In genomic region chr21:44836666-44837471, GRCh38 we compare ENCODE assay signal across 1 cellular context.
TF ChIP-seq lines count a peak whose summit lies in the region.

No MANE protein-coding gene starts in this region.

TF ChIP-seq in HepG2, 621 proteins besides CTCF, POLR2A, EP300 and RAD21 (continued from another document and continues in another):
- TF ChIP-seq ZNF503 (CRISPR knock-in tag; IDR thresholded peaks at IDR 0.05), result no peak
- no peak for TF ChIP-seq ZNF275 (CRISPR knock-in tag; IDR thresholded peaks at IDR 0.05; ENCODE audit: borderline replicate concordance)
- TF ChIP-seq ZNF160 (CRISPR knock-in tag; IDR thresholded peaks at IDR 0.05), result no peak
- TF ChIP-seq ZNF724P (CRISPR knock-in tag; IDR thresholded peaks at IDR 0.05; ENCODE audit: borderline replicate concordance), result peak; percentile 39; the same call in 1 of the 2 replicates
- no peak for TF ChIP-seq E2F2 (CRISPR knock-in tag; IDR thresholded peaks at IDR 0.05; ENCODE audit: borderline replicate concordance)
- no peak for TF ChIP-seq ELK4 (CRISPR knock-in tag; IDR thresholded peaks at IDR 0.05; ENCODE audit: borderline replicate concordance)
- TF ChIP-seq BRF2 (CRISPR knock-in tag; IDR thresholded peaks at IDR 0.05), result no peak
- TF ChIP-seq ZFP91 (CRISPR knock-in tag; IDR thresholded peaks at IDR 0.05; ENCODE audit: borderline replicate concordance), result peak; percentile 54; the same call in 1 of the 2 replicates
- peak; percentile 30; the same call in 1 of the 2 replicates for TF ChIP-seq ZNF574 (CRISPR knock-in tag; IDR thresholded peaks at IDR 0.05)
- TF ChIP-seq HNRNPLL (IDR thresholded peaks at IDR 0.05; ENCODE audit: low read depth, low read length, poor library complexity, severe bottlenecking), result peak; percentile 37
- TF ChIP-seq ZNF761 (CRISPR knock-in tag; conservative IDR thresholded peaks at IDR 0.05), result no peak
- TF ChIP-seq KAT8 (CRISPR knock-in tag; IDR thresholded peaks at IDR 0.05), result no peak
- TF ChIP-seq SMARCC2 (IDR thresholded peaks at IDR 0.05), result no peak
- TF ChIP-seq ZNF782 (CRISPR knock-in tag; IDR thresholded peaks at IDR 0.05; ENCODE audit: borderline replicate concordance), result no peak
- no peak for TF ChIP-seq RFXAP (CRISPR knock-in tag; IDR thresholded peaks at IDR 0.05; ENCODE audit: borderline replicate concordance)
- TF ChIP-seq ZBTB25 (CRISPR knock-in tag; IDR thresholded peaks at IDR 0.05), result no peak
- TF ChIP-seq ZNF367 (CRISPR knock-in tag; IDR thresholded peaks at IDR 0.05; ENCODE audit: borderline replicate concordance), result no peak
- TF ChIP-seq SMAD1 (CRISPR knock-in tag; IDR thresholded peaks at IDR 0.05; ENCODE audit: borderline replicate concordance, low read depth), result no peak
- TF ChIP-seq ZNF432 (CRISPR knock-in tag; IDR thresholded peaks at IDR 0.05; ENCODE audit: borderline replicate concordance), result no peak
- no peak for TF ChIP-seq ARHGAP35 (CRISPR knock-in tag; IDR thresholded peaks at IDR 0.05; ENCODE audit: borderline replicate concordance)
- TF ChIP-seq ZNF460 (CRISPR knock-in tag; IDR thresholded peaks at IDR 0.05; ENCODE audit: borderline replicate concordance), result no peak
- 0 out of 2 replicates have a peak, but pooled peaks have one; percentile 25 for TF ChIP-seq ZNF589 (CRISPR knock-in tag; conservative IDR thresholded peaks at IDR 0.05)
- no peak for TF ChIP-seq DDIT3 (CRISPR knock-in tag; IDR thresholded peaks at IDR 0.05)
- no peak for TF ChIP-seq ISL2 (CRISPR knock-in tag; IDR thresholded peaks at IDR 0.05)
- TF ChIP-seq NCOA5 (CRISPR knock-in tag; IDR thresholded peaks at IDR 0.05), result no peak
- TF ChIP-seq POGZ (CRISPR knock-in tag; IDR thresholded peaks at IDR 0.05), result no peak
- no peak for TF ChIP-seq ZC3H13 (CRISPR knock-in tag; IDR thresholded peaks at IDR 0.05)
- no peak for TF ChIP-seq ZNF513 (CRISPR knock-in tag; conservative IDR thresholded peaks at IDR 0.05)
- no peak for TF ChIP-seq TBX2 (CRISPR knock-in tag; IDR thresholded peaks at IDR 0.05; ENCODE audit: borderline replicate concordance)
- TF ChIP-seq ZBTB42 (CRISPR knock-in tag; IDR thresholded peaks at IDR 0.05), result no peak
- no peak for TF ChIP-seq NCOA2 (CRISPR knock-in tag; IDR thresholded peaks at IDR 0.05)
- TF ChIP-seq PHF21A (CRISPR knock-in tag; IDR thresholded peaks at IDR 0.05), result no peak
- no peak for TF ChIP-seq ZNF414 (CRISPR knock-in tag; IDR thresholded peaks at IDR 0.05)
- peak; percentile 62; the same call in 1 of the 2 replicates for TF ChIP-seq DNMT1 (CRISPR knock-in tag; IDR thresholded peaks at IDR 0.05)
- TF ChIP-seq TEAD2 (CRISPR knock-in tag; IDR thresholded peaks at IDR 0.05), result no peak
- no peak; the same call in 1 of the 2 replicates for TF ChIP-seq IKZF5 (CRISPR knock-in tag; IDR thresholded peaks at IDR 0.05)
- TF ChIP-seq KLF9 (CRISPR knock-in tag; IDR thresholded peaks at IDR 0.05; ENCODE audit: low read depth), result no peak
- TF ChIP-seq RAD51 (IDR thresholded peaks at IDR 0.05; ENCODE audit: borderline replicate concordance), result no peak
- TF ChIP-seq AGO1 (IDR thresholded peaks at IDR 0.05; ENCODE audit: low read depth, low read length, poor library complexity, severe bottlenecking), result no peak
- no peak for TF ChIP-seq ZNF547 (CRISPR knock-in tag; IDR thresholded peaks at IDR 0.05)
- no peak for TF ChIP-seq PRMT3 (CRISPR knock-in tag; IDR thresholded peaks at IDR 0.05; ENCODE audit: borderline replicate concordance, low read depth)
- TF ChIP-seq MAF1 (CRISPR knock-in tag; IDR thresholded peaks at IDR 0.05; ENCODE audit: borderline replicate concordance), result no peak
- no peak for TF ChIP-seq ZNF788 (CRISPR knock-in tag; IDR thresholded peaks at IDR 0.05; ENCODE audit: borderline replicate concordance)
- TF ChIP-seq ATF5 (CRISPR knock-in tag; IDR thresholded peaks at IDR 0.05; ENCODE audit: low read depth), result no peak
- TF ChIP-seq SNAPC2 (CRISPR knock-in tag; IDR thresholded peaks at IDR 0.05), result no peak
- TF ChIP-seq ZNF33B (CRISPR knock-in tag; IDR thresholded peaks at IDR 0.05), result no peak
